Comparison of ENCODE assay signal across 1 cellular context in genomic region chr9:3028535-3028934, GRCh38.
TF ChIP-seq lines count a peak whose summit lies in the region.

No MANE protein-coding gene starts in this region.

TF ChIP-seq in HEK293, 187 proteins besides CTCF, POLR2A, EP300 and RAD21 (continued from another document):
- TF ChIP-seq ZNF398 (tag by site-specific recombination; IDR thresholded peaks at IDR 0.05) = no peak; the same call in 1 of the 2 replicates
- TF ChIP-seq OSR2 (tag by site-specific recombination; IDR thresholded peaks at IDR 0.05) = peak; percentile 24; the same call in 1 of the 2 replicates
- TF ChIP-seq BCL11B (tag by site-specific recombination; IDR thresholded peaks at IDR 0.05; ENCODE audit: low read depth) = no peak
- no peak for TF ChIP-seq ZNF777 (tag by site-specific recombination; IDR thresholded peaks at IDR 0.05; ENCODE audit: borderline replicate concordance)
- TF ChIP-seq ZNF677 (tag by site-specific recombination; IDR thresholded peaks at IDR 0.05) = no peak
- TF ChIP-seq ZBTB17 (tag by site-specific recombination; IDR thresholded peaks at IDR 0.05) = peak; percentile 74
- no peak for TF ChIP-seq HOXA7 (CRISPR knock-in tag; IDR thresholded peaks at IDR 0.05; ENCODE audit: borderline replicate concordance)
- TF ChIP-seq ZNF629 (tag by site-specific recombination; IDR thresholded peaks at IDR 0.05) = peak; percentile 60; the same call in 1 of the 2 replicates
- no peak for TF ChIP-seq ZNF157 (tag by site-specific recombination; IDR thresholded peaks at IDR 0.05)
- TF ChIP-seq FEZF1 (tag by site-specific recombination; IDR thresholded peaks at IDR 0.05) = peak; percentile 77
- peak; percentile 70 for TF ChIP-seq GLIS1 (tag by site-specific recombination; IDR thresholded peaks at IDR 0.05)
- no peak for TF ChIP-seq ZNF585B (tag by site-specific recombination; IDR thresholded peaks at IDR 0.05)
- TF ChIP-seq, protein P1, sequence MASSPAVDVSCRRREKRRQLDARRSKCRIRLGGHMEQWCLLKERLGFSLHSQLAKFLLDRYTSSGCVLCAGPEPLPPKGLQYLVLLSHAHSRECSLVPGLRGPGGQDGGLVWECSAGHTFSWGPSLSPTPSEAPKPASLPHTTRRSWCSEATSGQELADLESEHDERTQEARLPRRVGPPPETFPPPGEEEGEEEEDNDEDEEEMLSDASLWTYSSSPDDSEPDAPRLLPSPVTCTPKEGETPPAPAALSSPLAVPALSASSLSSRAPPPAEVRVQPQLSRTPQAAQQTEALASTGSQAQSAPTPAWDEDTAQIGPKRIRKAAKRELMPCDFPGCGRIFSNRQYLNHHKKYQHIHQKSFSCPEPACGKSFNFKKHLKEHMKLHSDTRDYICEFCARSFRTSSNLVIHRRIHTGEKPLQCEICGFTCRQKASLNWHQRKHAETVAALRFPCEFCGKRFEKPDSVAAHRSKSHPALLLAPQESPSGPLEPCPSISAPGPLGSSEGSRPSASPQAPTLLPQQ (tag by site-specific recombination; IDR thresholded peaks at IDR 0.05) = 0 out of 2 replicates have a peak, but pooled peaks have one; percentile 45
- TF ChIP-seq, protein P2, sequence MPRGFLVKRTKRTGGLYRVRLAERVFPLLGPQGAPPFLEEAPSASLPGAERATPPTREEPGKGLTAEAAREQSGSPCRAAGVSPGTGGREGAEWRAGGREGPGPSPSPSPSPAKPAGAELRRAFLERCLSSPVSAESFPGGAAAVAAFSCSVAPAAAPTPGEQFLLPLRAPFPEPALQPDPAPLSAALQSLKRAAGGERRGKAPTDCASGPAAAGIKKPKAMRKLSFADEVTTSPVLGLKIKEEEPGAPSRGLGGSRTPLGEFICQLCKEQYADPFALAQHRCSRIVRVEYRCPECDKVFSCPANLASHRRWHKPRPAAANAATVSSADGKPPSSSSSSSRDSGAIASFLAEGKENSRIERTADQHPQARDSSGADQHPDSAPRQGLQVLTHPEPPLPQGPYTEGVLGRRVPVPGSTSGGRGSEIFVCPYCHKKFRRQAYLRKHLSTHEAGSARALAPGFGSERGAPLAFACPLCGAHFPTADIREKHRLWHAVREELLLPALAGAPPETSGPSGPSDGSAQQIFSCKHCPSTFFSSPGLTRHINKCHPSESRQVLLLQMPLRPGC (tag by site-specific recombination; IDR thresholded peaks at IDR 0.05) = no peak
- TF ChIP-seq, protein P3, sequence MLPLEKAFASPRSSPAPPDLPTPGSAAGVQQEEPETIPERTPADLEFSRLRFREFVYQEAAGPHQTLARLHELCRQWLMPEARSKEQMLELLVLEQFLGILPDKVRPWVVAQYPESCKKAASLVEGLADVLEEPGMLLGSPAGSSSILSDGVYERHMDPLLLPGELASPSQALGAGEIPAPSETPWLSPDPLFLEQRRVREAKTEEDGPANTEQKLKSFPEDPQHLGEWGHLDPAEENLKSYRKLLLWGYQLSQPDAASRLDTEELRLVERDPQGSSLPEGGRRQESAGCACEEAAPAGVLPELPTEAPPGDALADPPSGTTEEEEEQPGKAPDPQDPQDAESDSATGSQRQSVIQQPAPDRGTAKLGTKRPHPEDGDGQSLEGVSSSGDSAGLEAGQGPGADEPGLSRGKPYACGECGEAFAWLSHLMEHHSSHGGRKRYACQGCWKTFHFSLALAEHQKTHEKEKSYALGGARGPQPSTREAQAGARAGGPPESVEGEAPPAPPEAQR (tag by site-specific recombination; IDR thresholded peaks at IDR 0.05) = no peak
- peak; percentile 55; the same call in 1 of the 2 replicates for TF ChIP-seq ZNF561 (tag by site-specific recombination; IDR thresholded peaks at IDR 0.05; ENCODE audit: borderline replicate concordance)
- TF ChIP-seq, protein P4, sequence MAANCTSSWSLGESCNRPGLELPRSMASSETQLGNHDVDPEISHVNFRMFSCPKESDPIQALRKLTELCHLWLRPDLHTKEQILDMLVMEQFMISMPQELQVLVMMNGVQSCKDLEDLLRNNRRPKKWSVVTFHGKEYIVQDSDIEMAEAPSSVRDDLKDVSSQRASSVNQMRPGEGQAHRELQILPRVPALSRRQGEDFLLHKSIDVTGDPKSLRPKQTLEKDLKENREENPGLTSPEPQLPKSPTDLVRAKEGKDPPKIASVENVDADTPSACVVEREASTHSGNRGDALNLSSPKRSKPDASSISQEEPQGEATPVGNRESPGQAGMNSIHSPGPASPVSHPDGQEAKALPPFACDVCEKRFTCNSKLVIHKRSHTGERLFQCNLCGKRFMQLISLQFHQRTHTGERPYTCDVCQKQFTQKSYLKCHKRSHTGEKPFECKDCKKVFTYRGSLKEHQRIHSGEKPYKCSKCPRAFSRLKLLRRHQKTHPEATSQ (tag by site-specific recombination; IDR thresholded peaks at IDR 0.05) = no peak
- TF ChIP-seq ZNF560 (tag by site-specific recombination; IDR thresholded peaks at IDR 0.05; ENCODE audit: borderline replicate concordance) = no peak
- TF ChIP-seq ZNF211 (tag by site-specific recombination; IDR thresholded peaks at IDR 0.05; ENCODE audit: low read depth) = no peak
- no peak for TF ChIP-seq SETDB1 (IDR thresholded peaks at IDR 0.05; ENCODE audit: insufficient read length, low read length)
- TF ChIP-seq KLF8 (tag by site-specific recombination; IDR thresholded peaks at IDR 0.05) = no peak
- no peak for TF ChIP-seq ZNF580 (tag by site-specific recombination; IDR thresholded peaks at IDR 0.05)
- no peak for TF ChIP-seq ZNF114 (tag by site-specific recombination; IDR thresholded peaks at IDR 0.05)
- TF ChIP-seq ZNF223 (tag by site-specific recombination; IDR thresholded peaks at IDR 0.05) = no peak
- TF ChIP-seq ZFP3 (tag by site-specific recombination; IDR thresholded peaks at IDR 0.05; ENCODE audit: low read depth) = no peak
- TF ChIP-seq, protein P5, sequence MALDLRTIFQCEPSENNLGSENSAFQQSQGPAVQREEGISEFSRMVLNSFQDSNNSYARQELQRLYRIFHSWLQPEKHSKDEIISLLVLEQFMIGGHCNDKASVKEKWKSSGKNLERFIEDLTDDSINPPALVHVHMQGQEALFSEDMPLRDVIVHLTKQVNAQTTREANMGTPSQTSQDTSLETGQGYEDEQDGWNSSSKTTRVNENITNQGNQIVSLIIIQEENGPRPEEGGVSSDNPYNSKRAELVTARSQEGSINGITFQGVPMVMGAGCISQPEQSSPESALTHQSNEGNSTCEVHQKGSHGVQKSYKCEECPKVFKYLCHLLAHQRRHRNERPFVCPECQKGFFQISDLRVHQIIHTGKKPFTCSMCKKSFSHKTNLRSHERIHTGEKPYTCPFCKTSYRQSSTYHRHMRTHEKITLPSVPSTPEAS (tag by site-specific recombination; IDR thresholded peaks at IDR 0.05) = no peak
- no peak for TF ChIP-seq SP3 (tag by site-specific recombination; IDR thresholded peaks at IDR 0.05)
- no peak for TF ChIP-seq REPIN1 (tag by site-specific recombination; IDR thresholded peaks at IDR 0.05; ENCODE audit: low read depth)
- TF ChIP-seq ZBTB6 (tag by site-specific recombination; IDR thresholded peaks at IDR 0.05) = no peak
- no peak for TF ChIP-seq ZFHX2 (tag by site-specific recombination; conservative IDR thresholded peaks at IDR 0.05)
- 0 out of 2 replicates have a peak, but pooled peaks have one; percentile 30 for TF ChIP-seq ZXDB (tag by site-specific recombination; IDR thresholded peaks at IDR 0.05)
- TF ChIP-seq ZNF776 (tag by site-specific recombination; IDR thresholded peaks at IDR 0.05; ENCODE audit: borderline replicate concordance) = no peak
- TF ChIP-seq ZNF146 (tag by site-specific recombination; IDR thresholded peaks at IDR 0.05) = no peak
- no peak for TF ChIP-seq SCRT1 (tag by site-specific recombination; IDR thresholded peaks at IDR 0.05; ENCODE audit: borderline replicate concordance)
- TF ChIP-seq, protein P6, sequence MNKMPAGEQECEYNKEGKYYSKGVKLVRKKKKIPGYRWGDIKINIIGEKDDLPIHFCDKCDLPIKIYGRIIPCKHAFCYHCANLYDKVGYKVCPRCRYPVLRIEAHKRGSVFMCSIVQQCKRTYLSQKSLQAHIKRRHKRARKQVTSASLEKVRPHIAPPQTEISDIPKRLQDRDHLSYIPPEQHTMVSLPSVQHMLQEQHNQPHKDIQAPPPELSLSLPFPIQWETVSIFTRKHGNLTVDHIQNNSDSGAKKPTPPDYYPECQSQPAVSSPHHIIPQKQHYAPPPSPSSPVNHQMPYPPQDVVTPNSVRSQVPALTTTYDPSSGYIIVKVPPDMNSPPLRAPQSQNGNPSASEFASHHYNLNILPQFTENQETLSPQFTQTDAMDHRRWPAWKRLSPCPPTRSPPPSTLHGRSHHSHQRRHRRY (tag by site-specific recombination; IDR thresholded peaks at IDR 0.05) = no peak
- no peak for TF ChIP-seq SCRT2 (tag by site-specific recombination; IDR thresholded peaks at IDR 0.05)
- TF ChIP-seq ZNF248 (tag by site-specific recombination; IDR thresholded peaks at IDR 0.05) = no peak
- TF ChIP-seq IKZF3 (tag by site-specific recombination; IDR thresholded peaks at IDR 0.05) = peak; percentile 53; the same call in 1 of the 2 replicates
- TF ChIP-seq ZNF473 (tag by site-specific recombination; IDR thresholded peaks at IDR 0.05) = no peak
- TF ChIP-seq ZNF785 (tag by site-specific recombination; IDR thresholded peaks at IDR 0.05) = no peak
- TF ChIP-seq, protein P7, sequence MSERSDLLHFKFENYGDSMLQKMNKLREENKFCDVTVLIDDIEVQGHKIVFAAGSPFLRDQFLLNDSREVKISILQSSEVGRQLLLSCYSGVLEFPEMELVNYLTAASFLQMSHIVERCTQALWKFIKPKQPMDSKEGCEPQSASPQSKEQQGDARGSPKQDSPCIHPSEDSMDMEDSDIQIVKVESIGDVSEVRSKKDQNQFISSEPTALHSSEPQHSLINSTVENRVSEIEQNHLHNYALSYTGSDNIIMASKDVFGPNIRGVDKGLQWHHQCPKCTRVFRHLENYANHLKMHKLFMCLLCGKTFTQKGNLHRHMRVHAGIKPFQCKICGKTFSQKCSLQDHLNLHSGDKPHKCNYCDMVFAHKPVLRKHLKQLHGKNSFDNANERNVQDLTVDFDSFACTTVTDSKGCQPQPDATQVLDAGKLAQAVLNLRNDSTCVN (tag by site-specific recombination; optimal IDR thresholded peaks at IDR 0.05) = no peak
- 0 out of 2 replicates have a peak, but pooled peaks have one; percentile 14 for TF ChIP-seq MEIS1 (CRISPR knock-in tag; IDR thresholded peaks at IDR 0.05; ENCODE audit: borderline replicate concordance)
- TF ChIP-seq ZNF416 (tag by site-specific recombination; IDR thresholded peaks at IDR 0.05) = no peak
- no peak for TF ChIP-seq ZNF571 (tag by site-specific recombination; IDR thresholded peaks at IDR 0.05)
- TF ChIP-seq ZNF596 (tag by site-specific recombination; IDR thresholded peaks at IDR 0.05) = no peak
- TF ChIP-seq ZNF529 (tag by site-specific recombination; IDR thresholded peaks at IDR 0.05; ENCODE audit: insufficient replicate concordance) = no peak
- TF ChIP-seq, protein P8, sequence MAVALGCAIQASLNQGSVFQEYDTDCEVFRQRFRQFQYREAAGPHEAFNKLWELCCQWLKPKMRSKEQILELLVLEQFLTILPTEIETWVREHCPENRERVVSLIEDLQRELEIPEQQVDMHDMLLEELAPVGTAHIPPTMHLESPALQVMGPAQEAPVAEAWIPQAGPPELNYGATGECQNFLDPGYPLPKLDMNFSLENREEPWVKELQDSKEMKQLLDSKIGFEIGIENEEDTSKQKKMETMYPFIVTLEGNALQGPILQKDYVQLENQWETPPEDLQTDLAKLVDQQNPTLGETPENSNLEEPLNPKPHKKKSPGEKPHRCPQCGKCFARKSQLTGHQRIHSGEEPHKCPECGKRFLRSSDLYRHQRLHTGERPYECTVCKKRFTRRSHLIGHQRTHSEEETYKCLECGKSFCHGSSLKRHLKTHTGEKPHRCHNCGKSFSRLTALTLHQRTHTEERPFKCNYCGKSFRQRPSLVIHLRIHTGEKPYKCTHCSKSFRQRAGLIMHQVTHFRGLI (tag by site-specific recombination; IDR thresholded peaks at IDR 0.05) = no peak
- TF ChIP-seq MYNN (tag by site-specific recombination; IDR thresholded peaks at IDR 0.05; ENCODE audit: borderline replicate concordance) = no peak
- TF ChIP-seq ZNF19 (tag by site-specific recombination; IDR thresholded peaks at IDR 0.05; ENCODE audit: low read depth) = no peak
- TF ChIP-seq ZNF621 (tag by site-specific recombination; IDR thresholded peaks at IDR 0.05) = no peak
- 0 out of 2 replicates have a peak, but pooled peaks have one; percentile 13 for TF ChIP-seq GLIS2 (tag by site-specific recombination; IDR thresholded peaks at IDR 0.05)
- TF ChIP-seq ZNF302 (tag by site-specific recombination; IDR thresholded peaks at IDR 0.05; ENCODE audit: low read depth) = no peak
- TF ChIP-seq ZNF843 (tag by site-specific recombination; IDR thresholded peaks at IDR 0.05) = peak; percentile 66; the same call in 1 of the 2 replicates
- TF ChIP-seq WT1 (tag by site-specific recombination; IDR thresholded peaks at IDR 0.05) = no peak
- no peak for TF ChIP-seq ZNF514 (tag by site-specific recombination; IDR thresholded peaks at IDR 0.05)
- no peak for TF ChIP-seq EGR2 (tag by site-specific recombination; IDR thresholded peaks at IDR 0.05; ENCODE audit: low read depth)
